ENCODE assay signal across 1 cellular context in genomic region chr10:71812016-71812912, GRCh38.
TF ChIP-seq lines count a peak whose summit lies in the region.

No MANE protein-coding gene starts in this region.

TF ChIP-seq in H1, 55 proteins besides CTCF, POLR2A, EP300 and RAD21:
- TF ChIP-seq, protein P1, sequence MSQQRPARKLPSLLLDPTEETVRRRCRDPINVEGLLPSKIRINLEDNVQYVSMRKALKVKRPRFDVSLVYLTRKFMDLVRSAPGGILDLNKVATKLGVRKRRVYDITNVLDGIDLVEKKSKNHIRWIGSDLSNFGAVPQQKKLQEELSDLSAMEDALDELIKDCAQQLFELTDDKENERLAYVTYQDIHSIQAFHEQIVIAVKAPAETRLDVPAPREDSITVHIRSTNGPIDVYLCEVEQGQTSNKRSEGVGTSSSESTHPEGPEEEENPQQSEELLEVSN (IDR thresholded peaks at IDR 0.05): peak; percentile 41; the same call in 1 of the 2 replicates
- TF ChIP-seq TAF1 (IDR thresholded peaks at IDR 0.05; ENCODE audit: low read depth, low read length) (no peak), MAX (IDR thresholded peaks at IDR 0.05) (peak; percentile 82)
